ENCODE assay signal across 9 cellular contexts in the genomic region with DNA sequence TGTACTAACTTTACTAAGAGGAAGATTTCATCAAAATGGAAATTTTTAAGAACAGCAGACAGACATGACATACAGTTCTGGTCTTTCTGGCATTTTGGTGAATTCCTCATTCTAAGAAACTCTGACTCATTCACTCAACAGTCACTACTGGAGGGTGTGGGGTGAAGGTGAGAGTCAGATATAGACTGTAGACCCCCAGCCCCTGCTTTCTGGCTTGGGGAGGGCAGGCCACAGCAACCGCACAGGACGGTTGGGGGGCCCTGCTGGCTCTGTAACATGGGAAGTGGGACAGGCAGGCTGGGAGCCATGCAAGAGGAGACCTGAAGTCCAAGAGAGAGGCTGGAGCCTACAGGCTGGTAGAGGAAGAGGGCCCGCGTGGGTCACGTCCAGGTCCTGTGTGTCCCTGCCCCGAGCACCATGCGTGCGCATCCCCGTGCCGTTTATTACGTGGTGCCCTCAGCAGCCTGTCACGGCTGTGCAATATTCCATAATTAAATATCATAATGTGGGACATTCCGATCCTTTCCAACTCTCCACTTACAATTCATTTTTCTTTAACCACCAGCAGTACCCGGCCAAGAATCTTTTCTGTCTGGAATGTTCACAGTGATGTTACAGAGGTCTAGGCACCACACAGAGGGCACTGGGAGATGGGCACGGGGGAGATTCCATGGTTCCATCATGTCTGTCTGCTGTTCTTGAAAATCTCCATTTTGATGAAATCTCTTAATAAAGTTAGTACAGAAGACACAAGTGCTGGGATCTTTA.
DNase-seq lines count a peak whose midpoint lies in the region; ATAC-seq and TF ChIP-seq lines count a peak whose summit lies in the region.
"Had no signal": no experiment of that assay in that cellular context is flagged by ENCODE, and none has a peak within 500 bp of the region (broad histone marks: within the 10 kb centered on the region; RNA-seq: fewer than 3 reads in every experiment).

No MANE protein-coding gene starts in this region.

- no peak for TF ChIP-seq EP300 in suprapubic skin (IDR thresholded peaks at IDR 0.05)

- no peak overlapping the region for H3K4ac ChIP-seq in trophoblast cell (ENCODE audit: low read depth, low read length)

- no peak overlapping the region for H3K23ac ChIP-seq in trophoblast cell (ENCODE audit: low read length)

- H2AK5ac ChIP-seq in trophoblast cell (ENCODE audit: low read length): no peak overlapping the region

- H3K79me1 ChIP-seq in trophoblast cell (ENCODE audit: low read length): peaks cover 2% of the 10 kb centered on the region

- H3K14ac ChIP-seq in trophoblast cell (ENCODE audit: low read length): no peak overlapping the region

- no peaks in the 10 kb centered on the region for H3K79me2 ChIP-seq in trophoblast cell (ENCODE audit: control insufficient read depth, insufficient read depth, low read length, poor library complexity)

- ATAC-seq in GM19467 (IDR thresholded peaks at IDR 0.05; ENCODE audit: unreplicated experiment): no peak

- WGBS in trophoblast cell (ENCODE audit: extremely low coverage, insufficient coverage, insufficient read length): no CpG with 5 or more reads among the region's 15 CpGs
- WGBS in suprapubic skin: 88% methylated on average over 15 of the region's 15 CpGs

- H4K91ac ChIP-seq in trophoblast cell (ENCODE audit: low read depth, low read length): peak overlapping the region; percentile 17

- peaks cover 99% of the 10 kb centered on the region for H3K4me1 Mint-ChIP-seq in activated naive CD4-positive, alpha-beta T cell treated with anti-CD3 and anti-CD28 coated beads, Interleukin-2, amount 50 U/mL, for 24 hours

- H3K9ac ChIP-seq in trophoblast cell (ENCODE audit: low read length): no peak overlapping the region

- no peaks in the 10 kb centered on the region for H3K9me3 Mint-ChIP-seq in activated naive CD4-positive, alpha-beta T cell treated with anti-CD3 and anti-CD28 coated beads, Interleukin-2, amount 50 U/mL, for 24 hours

- H3K27ac ChIP-seq in trophoblast cell (ENCODE audit: low read depth, low read length) (no peak overlapping the region), suprapubic skin (no peak overlapping the region)

- no peaks in the 10 kb centered on the region for H3K36me3 ChIP-seq in trophoblast cell (ENCODE audit: control insufficient read depth in 1 of 2, insufficient read depth in 2 of 2, low read length in 2 of 2)
- H3K36me3 ChIP-seq in suprapubic skin: no peaks in the 10 kb centered on the region

- peak overlapping the region; percentile 0 for H3K4me2 ChIP-seq in trophoblast cell (ENCODE audit: low read length)

- H3K4me3 ChIP-seq in trophoblast cell (ENCODE audit: low read depth, low read length) (no peak overlapping the region), suprapubic skin (no peak overlapping the region)

- H3K27me3 ChIP-seq in trophoblast cell (ENCODE audit: insufficient read depth, low read length) (no peaks in the 10 kb centered on the region), suprapubic skin (no peaks in the 10 kb centered on the region)

- peaks cover 12 to 13% of the 10 kb centered on the region in 2 experiments for H3K4me1 ChIP-seq in trophoblast cell (ENCODE audit: control insufficient read depth in 1 of 2, insufficient read depth in 2 of 2, low read length in 2 of 2)
- H3K4me1 ChIP-seq in suprapubic skin: peaks cover 9% of the 10 kb centered on the region

- peak; percentile 61 for DNase-seq in ELR (ENCODE audit: low read depth)
- DNase-seq in SIG-M5 (lab: John Stamatoyannopoulos, UW): peak; percentile 27
- DNase-seq in trophoblast cell: peak; percentile 90 to 97
- no peak for DNase-seq in NCI-H187 (lab: John Stamatoyannopoulos, UW)
- no peak for DNase-seq in NCI-H2196 (lab: John Stamatoyannopoulos, UW; ENCODE audit: unreplicated experiment)
- no peak for DNase-seq in suprapubic skin (ENCODE audit: low spot score in 2 of 2)
- DNase-seq: NCI-H510A had no signal

- no peak overlapping the region for H4K8ac ChIP-seq in trophoblast cell (ENCODE audit: low read depth, low read length)

- H3K9me3 ChIP-seq in trophoblast cell (ENCODE audit: insufficient read depth, low read depth, low read length) (peaks cover 2% of the 10 kb centered on the region), suprapubic skin (no peaks in the 10 kb centered on the region)

- TF ChIP-seq POLR2A in suprapubic skin (IDR thresholded peaks at IDR 0.05): no peak

- peak overlapping the region; percentile 84 for H3K4me3 Mint-ChIP-seq in activated naive CD4-positive, alpha-beta T cell treated with anti-CD3 and anti-CD28 coated beads, Interleukin-2, amount 50 U/mL, for 24 hours

- TF ChIP-seq CTCF in suprapubic skin (IDR thresholded peaks at IDR 0.05): no peak

- peak overlapping the region; percentile 8 for H2BK120ac ChIP-seq in trophoblast cell (ENCODE audit: insufficient read depth, low read length, poor library complexity)

- H2AFZ ChIP-seq in trophoblast cell (ENCODE audit: insufficient read depth, low read length, poor library complexity): no peak overlapping the region

- H3K27ac Mint-ChIP-seq in activated naive CD4-positive, alpha-beta T cell treated with anti-CD3 and anti-CD28 coated beads, Interleukin-2, amount 50 U/mL, for 24 hours: peak overlapping the region; percentile 100

- H2BK5ac ChIP-seq in trophoblast cell (ENCODE audit: low read depth, low read length, poor library complexity): no peak overlapping the region

- no peak overlapping the region for H3K18ac ChIP-seq in trophoblast cell (ENCODE audit: low read length)

- peaks cover 39% of the 10 kb centered on the region for H3K36me3 Mint-ChIP-seq in activated naive CD4-positive, alpha-beta T cell treated with anti-CD3 and anti-CD28 coated beads, Interleukin-2, amount 50 U/mL, for 24 hours

- H3K27me3 Mint-ChIP-seq in activated naive CD4-positive, alpha-beta T cell treated with anti-CD3 and anti-CD28 coated beads, Interleukin-2, amount 50 U/mL, for 24 hours: no peaks in the 10 kb centered on the region

- peak overlapping the region; percentile 10 for H2BK12ac ChIP-seq in trophoblast cell (ENCODE audit: low read length)

- H4K12ac ChIP-seq in trophoblast cell (ENCODE audit: low read depth, low read length): no peak overlapping the region

Comparison
In these comparisons a context has a peak if more than half of its experiments do, and no peak if none do; other contexts are left out.
1. DNase-seq: peak in ELR (single experiment), SIG-M5 (single experiment) and trophoblast cell (2 of 2); none in NCI-H187 (0 of 2), NCI-H2196 (single experiment) and suprapubic skin (0 of 2).